In the genomic region with DNA sequence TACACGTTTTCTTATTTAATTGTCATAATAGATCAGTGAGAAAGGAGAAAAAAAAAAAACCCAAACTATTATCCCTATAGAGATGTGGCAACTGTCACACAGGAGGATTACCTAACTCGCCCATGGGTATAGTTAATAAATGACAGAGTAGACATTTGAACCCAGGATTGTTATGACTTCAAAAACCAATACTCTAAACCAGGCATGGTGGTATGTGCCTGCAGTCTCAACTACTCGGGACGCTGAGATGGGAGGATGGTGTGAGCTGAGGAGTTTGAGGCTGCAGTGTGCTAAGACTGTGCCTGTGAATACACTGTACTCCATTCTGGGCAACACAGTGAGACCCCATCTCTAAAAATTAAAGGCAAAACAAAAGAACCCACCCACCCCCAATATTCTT, we compare ENCODE assay signal across 1 cellular context.
TF ChIP-seq lines count a peak whose summit lies in the region.

No MANE protein-coding gene starts in this region.

TF ChIP-seq in HepG2, 621 proteins besides CTCF, POLR2A, EP300 and RAD21 (continued from another document and continues in another):
- TF ChIP-seq ZBTB7B (CRISPR knock-in tag; IDR thresholded peaks at IDR 0.05) (no peak), NCOA2 (CRISPR knock-in tag; IDR thresholded peaks at IDR 0.05) (no peak), PTBP1 (IDR thresholded peaks at IDR 0.05; ENCODE audit: low read depth, low read length, poor library complexity, severe bottlenecking) (no peak), SMARCE1 (IDR thresholded peaks at IDR 0.05; ENCODE audit: borderline replicate concordance) (no peak), XRCC5 (optimal IDR thresholded peaks at IDR 0.05; ENCODE audit: low read length) (no peak), ZNF678 (CRISPR knock-in tag; IDR thresholded peaks at IDR 0.05) (no peak), TOPORS (CRISPR knock-in tag; IDR thresholded peaks at IDR 0.05) (no peak), SETDB1 (CRISPR knock-in tag; IDR thresholded peaks at IDR 0.05; ENCODE audit: borderline replicate concordance) (no peak), SALL1 (CRISPR knock-in tag; IDR thresholded peaks at IDR 0.05) (peak; percentile 55), PHF8 (CRISPR knock-in tag; IDR thresholded peaks at IDR 0.05) (no peak), RORA (CRISPR knock-in tag; IDR thresholded peaks at IDR 0.05) (no peak), NR2F6 (IDR thresholded peaks at IDR 0.05) (peak; percentile 34; the same call in 1 of the 2 replicates), NR2F6 (CRISPR knock-in tag; IDR thresholded peaks at IDR 0.05) (no peak), MAFK (conservative IDR thresholded peaks at IDR 0.05 in 1 of 2, IDR thresholded peaks at IDR 0.05 in 1 of 2; ENCODE audit: low read length in 2 of 2) (no peak), SMYD3 (CRISPR knock-in tag; IDR thresholded peaks at IDR 0.05) (no peak), HMG20B (CRISPR knock-in tag; conservative IDR thresholded peaks at IDR 0.05) (no peak), ARNTL (CRISPR knock-in tag; IDR thresholded peaks at IDR 0.05) (no peak), DPF2 (CRISPR knock-in tag; IDR thresholded peaks at IDR 0.05; ENCODE audit: borderline replicate concordance, low read depth) (no peak), NAIF1 (CRISPR knock-in tag; IDR thresholded peaks at IDR 0.05; ENCODE audit: borderline replicate concordance) (no peak), DMAP1 (CRISPR knock-in tag; IDR thresholded peaks at IDR 0.05) (no peak), TGIF2 (CRISPR knock-in tag; IDR thresholded peaks at IDR 0.05) (0 out of 2 replicates have a peak, but pooled peaks have one; percentile 54), MED8 (CRISPR knock-in tag; IDR thresholded peaks at IDR 0.05; ENCODE audit: insufficient replicate concordance) (no peak), GTF2F1 (IDR thresholded peaks at IDR 0.05; ENCODE audit: low read length) (no peak), FOXA1 (IDR thresholded peaks at IDR 0.05) (no peak), FOXA1 (CRISPR knock-in tag; IDR thresholded peaks at IDR 0.05) (no peak), BRCA1 (CRISPR knock-in tag; IDR thresholded peaks at IDR 0.05) (no peak), ETV6 (CRISPR knock-in tag; conservative IDR thresholded peaks at IDR 0.05) (no peak), ZNF207 (IDR thresholded peaks at IDR 0.05; ENCODE audit: borderline replicate concordance) (no peak), KLF9 (CRISPR knock-in tag; IDR thresholded peaks at IDR 0.05; ENCODE audit: low read depth) (no peak), ZNF792 (CRISPR knock-in tag; IDR thresholded peaks at IDR 0.05) (peak; percentile 35; the same call in 1 of the 2 replicates), SRSF1 (optimal IDR thresholded peaks at IDR 0.05; ENCODE audit: low read depth, low read length) (no peak), AKAP8 (CRISPR knock-in tag; IDR thresholded peaks at IDR 0.05) (no peak), SP2 (CRISPR knock-in tag; IDR thresholded peaks at IDR 0.05) (no peak), PCBP2 (optimal IDR thresholded peaks at IDR 0.05; ENCODE audit: low read depth, low read length, poor library complexity, severe bottlenecking) (no peak), NRL (CRISPR knock-in tag; IDR thresholded peaks at IDR 0.05; ENCODE audit: borderline replicate concordance) (no peak), ZNF567 (CRISPR knock-in tag; IDR thresholded peaks at IDR 0.05; ENCODE audit: borderline replicate concordance) (no peak), MEIS2 (CRISPR knock-in tag; IDR thresholded peaks at IDR 0.05) (no peak), SSRP1 (CRISPR knock-in tag; IDR thresholded peaks at IDR 0.05) (no peak), MIXL1 (CRISPR knock-in tag; IDR thresholded peaks at IDR 0.05) (peak; percentile 30; the same call in 1 of the 2 replicates)
- TF ChIP-seq, protein P1, sequence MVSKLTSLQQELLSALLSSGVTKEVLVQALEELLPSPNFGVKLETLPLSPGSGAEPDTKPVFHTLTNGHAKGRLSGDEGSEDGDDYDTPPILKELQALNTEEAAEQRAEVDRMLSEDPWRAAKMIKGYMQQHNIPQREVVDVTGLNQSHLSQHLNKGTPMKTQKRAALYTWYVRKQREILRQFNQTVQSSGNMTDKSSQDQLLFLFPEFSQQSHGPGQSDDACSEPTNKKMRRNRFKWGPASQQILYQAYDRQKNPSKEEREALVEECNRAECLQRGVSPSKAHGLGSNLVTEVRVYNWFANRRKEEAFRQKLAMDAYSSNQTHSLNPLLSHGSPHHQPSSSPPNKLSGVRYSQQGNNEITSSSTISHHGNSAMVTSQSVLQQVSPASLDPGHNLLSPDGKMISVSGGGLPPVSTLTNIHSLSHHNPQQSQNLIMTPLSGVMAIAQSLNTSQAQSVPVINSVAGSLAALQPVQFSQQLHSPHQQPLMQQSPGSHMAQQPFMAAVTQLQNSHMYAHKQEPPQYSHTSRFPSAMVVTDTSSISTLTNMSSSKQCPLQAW (CRISPR knock-in tag; IDR thresholded peaks at IDR 0.05): peak; percentile 97
- TF ChIP-seq, protein P2, sequence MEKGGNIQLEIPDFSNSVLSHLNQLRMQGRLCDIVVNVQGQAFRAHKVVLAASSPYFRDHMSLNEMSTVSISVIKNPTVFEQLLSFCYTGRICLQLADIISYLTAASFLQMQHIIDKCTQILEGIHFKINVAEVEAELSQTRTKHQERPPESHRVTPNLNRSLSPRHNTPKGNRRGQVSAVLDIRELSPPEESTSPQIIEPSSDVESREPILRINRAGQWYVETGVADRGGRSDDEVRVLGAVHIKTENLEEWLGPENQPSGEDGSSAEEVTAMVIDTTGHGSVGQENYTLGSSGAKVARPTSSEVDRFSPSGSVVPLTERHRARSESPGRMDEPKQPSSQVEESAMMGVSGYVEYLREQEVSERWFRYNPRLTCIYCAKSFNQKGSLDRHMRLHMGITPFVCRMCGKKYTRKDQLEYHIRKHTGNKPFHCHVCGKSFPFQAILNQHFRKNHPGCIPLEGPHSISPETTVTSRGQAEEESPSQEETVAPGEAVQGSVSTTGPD (CRISPR knock-in tag; IDR thresholded peaks at IDR 0.05): no peak
- TF ChIP-seq, protein P3, sequence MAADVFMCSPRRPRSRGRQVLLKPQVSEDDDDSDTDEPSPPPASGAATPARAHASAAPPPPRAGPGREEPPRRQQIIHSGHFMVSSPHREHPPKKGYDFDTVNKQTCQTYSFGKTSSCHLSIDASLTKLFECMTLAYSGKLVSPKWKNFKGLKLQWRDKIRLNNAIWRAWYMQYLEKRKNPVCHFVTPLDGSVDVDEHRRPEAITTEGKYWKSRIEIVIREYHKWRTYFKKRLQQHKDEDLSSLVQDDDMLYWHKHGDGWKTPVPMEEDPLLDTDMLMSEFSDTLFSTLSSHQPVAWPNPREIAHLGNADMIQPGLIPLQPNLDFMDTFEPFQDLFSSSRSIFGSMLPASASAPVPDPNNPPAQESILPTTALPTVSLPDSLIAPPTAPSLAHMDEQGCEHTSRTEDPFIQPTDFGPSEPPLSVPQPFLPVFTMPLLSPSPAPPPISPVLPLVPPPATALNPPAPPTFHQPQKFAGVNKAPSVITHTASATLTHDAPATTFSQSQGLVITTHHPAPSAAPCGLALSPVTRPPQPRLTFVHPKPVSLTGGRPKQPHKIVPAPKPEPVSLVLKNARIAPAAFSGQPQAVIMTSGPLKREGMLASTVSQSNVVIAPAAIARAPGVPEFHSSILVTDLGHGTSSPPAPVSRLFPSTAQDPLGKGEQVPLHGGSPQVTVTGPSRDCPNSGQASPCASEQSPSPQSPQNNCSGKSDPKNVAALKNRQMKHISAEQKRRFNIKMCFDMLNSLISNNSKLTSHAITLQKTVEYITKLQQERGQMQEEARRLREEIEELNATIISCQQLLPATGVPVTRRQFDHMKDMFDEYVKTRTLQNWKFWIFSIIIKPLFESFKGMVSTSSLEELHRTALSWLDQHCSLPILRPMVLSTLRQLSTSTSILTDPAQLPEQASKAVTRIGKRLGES (CRISPR knock-in tag; IDR thresholded peaks at IDR 0.05; ENCODE audit: borderline replicate concordance): no peak
- TF ChIP-seq, protein P4, sequence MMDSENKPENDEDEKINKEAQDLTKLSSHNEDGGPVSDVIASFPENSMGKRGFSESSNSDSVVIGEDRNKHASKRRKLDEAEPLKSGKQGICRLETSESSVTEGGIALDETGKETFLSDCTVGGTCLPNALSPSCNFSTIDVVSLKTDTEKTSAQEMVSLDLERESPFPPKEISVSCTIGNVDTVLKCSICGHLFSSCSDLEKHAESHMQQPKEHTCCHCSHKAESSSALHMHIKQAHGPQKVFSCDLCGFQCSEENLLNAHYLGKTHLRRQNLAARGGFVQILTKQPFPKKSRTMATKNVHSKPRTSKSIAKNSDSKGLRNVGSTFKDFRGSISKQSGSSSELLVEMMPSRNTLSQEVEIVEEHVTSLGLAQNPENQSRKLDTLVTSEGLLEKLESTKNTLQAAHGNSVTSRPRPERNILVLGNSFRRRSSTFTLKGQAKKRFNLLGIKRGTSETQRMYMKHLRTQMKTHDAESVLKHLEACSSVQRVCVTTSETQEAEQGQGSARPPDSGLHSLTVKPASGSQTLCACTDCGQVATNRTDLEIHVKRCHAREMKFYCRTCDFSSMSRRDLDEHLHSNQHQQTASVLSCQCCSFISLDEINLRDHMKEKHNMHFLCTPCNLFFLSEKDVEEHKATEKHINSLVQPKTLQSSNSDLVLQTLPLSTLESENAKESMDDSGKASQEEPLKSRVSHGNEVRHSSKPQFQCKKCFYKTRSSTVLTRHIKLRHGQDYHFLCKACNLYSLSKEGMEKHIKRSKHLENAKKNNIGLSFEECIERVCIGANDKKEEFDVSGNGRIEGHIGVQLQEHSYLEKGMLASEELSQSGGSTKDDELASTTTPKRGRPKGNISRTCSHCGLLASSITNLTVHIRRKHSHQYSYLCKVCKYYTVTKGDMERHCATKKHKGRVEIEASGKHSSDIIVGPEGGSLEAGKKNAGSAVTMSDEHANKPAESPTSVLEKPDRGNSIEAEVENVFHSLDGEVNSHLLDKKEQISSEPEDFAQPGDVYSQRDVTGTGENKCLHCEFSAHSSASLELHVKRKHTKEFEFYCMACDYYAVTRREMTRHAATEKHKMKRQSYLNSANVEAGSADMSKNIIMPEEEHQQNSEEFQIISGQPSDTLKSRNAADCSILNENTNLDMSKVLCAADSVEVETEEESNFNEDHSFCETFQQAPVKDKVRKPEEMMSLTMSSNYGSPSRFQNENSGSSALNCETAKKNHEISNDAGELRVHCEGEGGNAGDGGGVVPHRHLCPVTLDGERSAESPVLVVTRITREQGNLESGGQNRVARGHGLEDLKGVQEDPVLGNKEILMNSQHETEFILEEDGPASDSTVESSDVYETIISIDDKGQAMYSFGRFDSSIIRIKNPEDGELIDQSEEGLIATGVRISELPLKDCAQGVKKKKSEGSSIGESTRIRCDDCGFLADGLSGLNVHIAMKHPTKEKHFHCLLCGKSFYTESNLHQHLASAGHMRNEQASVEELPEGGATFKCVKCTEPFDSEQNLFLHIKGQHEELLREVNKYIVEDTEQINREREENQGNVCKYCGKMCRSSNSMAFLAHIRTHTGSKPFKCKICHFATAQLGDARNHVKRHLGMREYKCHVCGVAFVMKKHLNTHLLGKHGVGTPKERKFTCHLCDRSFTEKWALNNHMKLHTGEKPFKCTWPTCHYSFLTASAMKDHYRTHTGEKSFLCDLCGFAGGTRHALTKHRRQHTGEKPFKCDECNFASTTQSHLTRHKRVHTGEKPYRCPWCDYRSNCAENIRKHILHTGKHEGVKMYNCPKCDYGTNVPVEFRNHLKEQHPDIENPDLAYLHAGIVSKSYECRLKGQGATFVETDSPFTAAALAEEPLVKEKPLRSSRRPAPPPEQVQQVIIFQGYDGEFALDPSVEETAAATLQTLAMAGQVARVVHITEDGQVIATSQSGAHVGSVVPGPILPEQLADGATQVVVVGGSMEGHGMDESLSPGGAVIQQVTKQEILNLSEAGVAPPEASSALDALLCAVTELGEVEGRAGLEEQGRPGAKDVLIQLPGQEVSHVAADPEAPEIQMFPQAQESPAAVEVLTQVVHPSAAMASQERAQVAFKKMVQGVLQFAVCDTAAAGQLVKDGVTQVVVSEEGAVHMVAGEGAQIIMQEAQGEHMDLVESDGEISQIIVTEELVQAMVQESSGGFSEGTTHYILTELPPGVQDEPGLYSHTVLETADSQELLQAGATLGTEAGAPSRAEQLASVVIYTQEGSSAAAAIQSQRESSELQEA (CRISPR knock-in tag; IDR thresholded peaks at IDR 0.05; ENCODE audit: not compliant biosample characterization): no peak
- TF ChIP-seq, protein P5, sequence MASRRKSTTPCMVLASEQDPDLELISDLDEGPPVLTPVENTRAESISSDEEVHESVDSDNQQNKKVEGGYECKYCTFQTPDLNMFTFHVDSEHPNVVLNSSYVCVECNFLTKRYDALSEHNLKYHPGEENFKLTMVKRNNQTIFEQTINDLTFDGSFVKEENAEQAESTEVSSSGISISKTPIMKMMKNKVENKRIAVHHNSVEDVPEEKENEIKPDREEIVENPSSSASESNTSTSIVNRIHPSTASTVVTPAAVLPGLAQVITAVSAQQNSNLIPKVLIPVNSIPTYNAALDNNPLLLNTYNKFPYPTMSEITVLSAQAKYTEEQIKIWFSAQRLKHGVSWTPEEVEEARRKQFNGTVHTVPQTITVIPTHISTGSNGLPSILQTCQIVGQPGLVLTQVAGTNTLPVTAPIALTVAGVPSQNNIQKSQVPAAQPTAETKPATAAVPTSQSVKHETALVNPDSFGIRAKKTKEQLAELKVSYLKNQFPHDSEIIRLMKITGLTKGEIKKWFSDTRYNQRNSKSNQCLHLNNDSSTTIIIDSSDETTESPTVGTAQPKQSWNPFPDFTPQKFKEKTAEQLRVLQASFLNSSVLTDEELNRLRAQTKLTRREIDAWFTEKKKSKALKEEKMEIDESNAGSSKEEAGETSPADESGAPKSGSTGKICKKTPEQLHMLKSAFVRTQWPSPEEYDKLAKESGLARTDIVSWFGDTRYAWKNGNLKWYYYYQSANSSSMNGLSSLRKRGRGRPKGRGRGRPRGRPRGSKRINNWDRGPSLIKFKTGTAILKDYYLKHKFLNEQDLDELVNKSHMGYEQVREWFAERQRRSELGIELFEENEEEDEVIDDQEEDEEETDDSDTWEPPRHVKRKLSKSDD (CRISPR knock-in tag; IDR thresholded peaks at IDR 0.05; ENCODE audit: low read depth): no peak
- TF ChIP-seq, protein P6, sequence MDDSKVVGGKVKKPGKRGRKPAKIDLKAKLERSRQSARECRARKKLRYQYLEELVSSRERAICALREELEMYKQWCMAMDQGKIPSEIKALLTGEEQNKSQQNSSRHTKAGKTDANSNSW (CRISPR knock-in tag; IDR thresholded peaks at IDR 0.05; ENCODE audit: borderline replicate concordance): no peak
- TF ChIP-seq, protein P7, sequence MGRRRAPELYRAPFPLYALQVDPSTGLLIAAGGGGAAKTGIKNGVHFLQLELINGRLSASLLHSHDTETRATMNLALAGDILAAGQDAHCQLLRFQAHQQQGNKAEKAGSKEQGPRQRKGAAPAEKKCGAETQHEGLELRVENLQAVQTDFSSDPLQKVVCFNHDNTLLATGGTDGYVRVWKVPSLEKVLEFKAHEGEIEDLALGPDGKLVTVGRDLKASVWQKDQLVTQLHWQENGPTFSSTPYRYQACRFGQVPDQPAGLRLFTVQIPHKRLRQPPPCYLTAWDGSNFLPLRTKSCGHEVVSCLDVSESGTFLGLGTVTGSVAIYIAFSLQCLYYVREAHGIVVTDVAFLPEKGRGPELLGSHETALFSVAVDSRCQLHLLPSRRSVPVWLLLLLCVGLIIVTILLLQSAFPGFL (CRISPR knock-in tag; IDR thresholded peaks at IDR 0.05): no peak
- TF ChIP-seq, protein P8, sequence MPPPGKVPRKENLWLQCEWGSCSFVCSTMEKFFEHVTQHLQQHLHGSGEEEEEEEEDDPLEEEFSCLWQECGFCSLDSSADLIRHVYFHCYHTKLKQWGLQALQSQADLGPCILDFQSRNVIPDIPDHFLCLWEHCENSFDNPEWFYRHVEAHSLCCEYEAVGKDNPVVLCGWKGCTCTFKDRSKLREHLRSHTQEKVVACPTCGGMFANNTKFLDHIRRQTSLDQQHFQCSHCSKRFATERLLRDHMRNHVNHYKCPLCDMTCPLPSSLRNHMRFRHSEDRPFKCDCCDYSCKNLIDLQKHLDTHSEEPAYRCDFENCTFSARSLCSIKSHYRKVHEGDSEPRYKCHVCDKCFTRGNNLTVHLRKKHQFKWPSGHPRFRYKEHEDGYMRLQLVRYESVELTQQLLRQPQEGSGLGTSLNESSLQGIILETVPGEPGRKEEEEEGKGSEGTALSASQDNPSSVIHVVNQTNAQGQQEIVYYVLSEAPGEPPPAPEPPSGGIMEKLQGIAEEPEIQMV (CRISPR knock-in tag; IDR thresholded peaks at IDR 0.05; ENCODE audit: low read depth): no peak
